ENCODE assay signal across 10 cellular contexts in the genomic region with DNA sequence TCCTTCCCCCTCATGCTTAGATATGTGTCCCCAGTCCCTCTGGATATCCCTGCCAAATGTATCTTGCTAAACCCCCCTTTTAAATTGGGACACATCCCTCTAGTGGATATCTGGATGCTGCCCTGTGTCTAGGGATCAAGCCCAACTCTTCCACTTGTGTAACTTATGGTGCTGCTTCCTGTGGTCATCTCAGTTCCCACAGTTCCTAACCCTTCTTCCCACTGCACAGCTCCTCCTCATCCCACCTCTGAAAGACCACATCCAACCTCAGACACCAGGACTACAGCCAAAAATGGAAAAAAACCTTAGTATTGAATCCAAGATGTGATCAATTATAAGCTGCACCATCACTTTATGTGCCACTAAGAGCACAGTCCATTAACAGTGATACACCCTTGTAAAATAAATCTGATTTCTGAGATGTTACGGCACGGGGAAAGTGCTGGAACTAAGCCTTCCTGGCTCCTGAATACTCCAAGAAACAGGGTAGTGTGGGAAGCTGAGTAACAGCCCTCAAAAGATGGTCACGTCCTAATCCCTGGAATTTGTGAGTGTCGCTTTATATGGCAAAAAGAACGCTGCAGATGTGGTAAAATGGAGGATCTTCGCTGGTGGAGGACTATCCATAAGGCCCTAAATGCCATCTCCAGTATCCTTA. TPM values are rescaled to one million over a fixed set of nuclear protein-coding genes. Genes with fewer than 3 reads are reported as not detected.
DNase-seq lines count a peak whose midpoint lies in the region; ATAC-seq and TF ChIP-seq lines count a peak whose summit lies in the region.
"Had no signal": no experiment of that assay in that cellular context is flagged by ENCODE, and none has a peak within 500 bp of the region (broad histone marks: within the 10 kb centered on the region; RNA-seq: fewer than 3 reads in every experiment).

No MANE protein-coding gene starts in this region.

- H3K9ac ChIP-seq in stomach smooth muscle (ENCODE audit: low read length in 2 of 2) = peak overlapping the region in 1 of 2 donors; percentile 29

- TF ChIP-seq CTCF in activated CD8-positive, alpha-beta T cell treated with anti-CD3 and anti-CD28 coated beads for 36 hours (IDR thresholded peaks at IDR 0.05) = no peak
- TF ChIP-seq CTCF in ovary (IDR thresholded peaks at IDR 0.05) = no peak

- H3K4me3 ChIP-seq in stomach smooth muscle (ENCODE audit: low read length in 2 of 2) (peak overlapping the region; percentile 8 to 21), HAP-1 (no peak overlapping the region), ovary (no peak overlapping the region)

- H3K36me3 ChIP-seq in stomach smooth muscle (ENCODE audit: control insufficient read depth in 2 of 2, insufficient read depth in 2 of 2, low read length in 2 of 2) = no peaks in the 10 kb centered on the region
- no peaks in the 10 kb centered on the region for H3K36me3 ChIP-seq in HAP-1 (replicated peaks)
- no peaks in the 10 kb centered on the region for H3K36me3 ChIP-seq in ovary

- H3K27me3 ChIP-seq in stomach smooth muscle (ENCODE audit: control insufficient read depth in 1 of 2, insufficient read depth in 2 of 2, low read length in 2 of 2) (no peaks in the 10 kb centered on the region), HAP-1 (ENCODE audit: low read depth) (no peaks in the 10 kb centered on the region), ovary (no peaks in the 10 kb centered on the region)

- H3K9me3 Mint-ChIP-seq in T-helper 1 cell treated with Interleukin-12 subunit alpha and Interleukin-12 subunit beta and Interleukin-4 antibody, amounts not matched to agents 30 μg/mL and 1 μg/mL, for 36 hours = no peaks in the 10 kb centered on the region
- no peaks in the 10 kb centered on the region for H3K9me3 Mint-ChIP-seq in activated CD8-positive, alpha-beta T cell treated with anti-CD3 and anti-CD28 coated beads for 36 hours
- H3K9me3 Mint-ChIP-seq in immature natural killer cell = no peaks in the 10 kb centered on the region

- CTCF ChIA-PET in activated CD8-positive, alpha-beta T cell treated with anti-CD3 and anti-CD28 coated beads for 36 hours (lab: Charles Lee) = interaction anchor here (1.3 to 1.8 kb wide), 2 partner anchors 9 to 11 kb away, joined by 3 read pairs; no protein-coding TSS in a partner anchor

- WGBS in ovary, 3 donors = 84 to 89% (median 88%) methylated on average over 6 of the region's 6 CpGs

- peak overlapping the region; percentile 63 for H3K4me3 Mint-ChIP-seq in T-helper 1 cell treated with Interleukin-12 subunit alpha and Interleukin-12 subunit beta and Interleukin-4 antibody, amounts not matched to agents 30 μg/mL and 1 μg/mL, for 36 hours
- H3K4me3 Mint-ChIP-seq in activated CD8-positive, alpha-beta T cell treated with anti-CD3 and anti-CD28 coated beads for 36 hours = peak overlapping the region; percentile 46
- H3K4me3 Mint-ChIP-seq in immature natural killer cell = peak overlapping the region; percentile 51 to 87 (median 82)

- no peak for ATAC-seq in activated CD8-positive, alpha-beta T cell treated with anti-CD3 and anti-CD28 coated beads for 36 hours

- peaks cover 89% of the 10 kb centered on the region for H3K4me1 Mint-ChIP-seq in T-helper 1 cell treated with Interleukin-12 subunit alpha and Interleukin-12 subunit beta and Interleukin-4 antibody, amounts not matched to agents 30 μg/mL and 1 μg/mL, for 36 hours (ENCODE audit: low read depth)
- peaks cover 97% of the 10 kb centered on the region for H3K4me1 Mint-ChIP-seq in activated CD8-positive, alpha-beta T cell treated with anti-CD3 and anti-CD28 coated beads for 36 hours (ENCODE audit: low read depth)
- peaks cover 96 to 100% of the 10 kb centered on the region in 2 donors for H3K4me1 Mint-ChIP-seq in immature natural killer cell

- H3K27ac Mint-ChIP-seq in T-helper 1 cell treated with Interleukin-12 subunit alpha and Interleukin-12 subunit beta and Interleukin-4 antibody, amounts not matched to agents 30 μg/mL and 1 μg/mL, for 36 hours = peak overlapping the region; percentile 98
- peak overlapping the region; percentile 98 for H3K27ac Mint-ChIP-seq in activated CD8-positive, alpha-beta T cell treated with anti-CD3 and anti-CD28 coated beads for 36 hours
- H3K27ac Mint-ChIP-seq in immature natural killer cell = peak overlapping the region; percentile 97 to 100 (median 98)

- no peaks in the 10 kb centered on the region for H3K27me3 Mint-ChIP-seq in T-helper 1 cell treated with Interleukin-12 subunit alpha and Interleukin-12 subunit beta and Interleukin-4 antibody, amounts not matched to agents 30 μg/mL and 1 μg/mL, for 36 hours (ENCODE audit: low read depth)
- H3K27me3 Mint-ChIP-seq in activated CD8-positive, alpha-beta T cell treated with anti-CD3 and anti-CD28 coated beads for 36 hours = no peaks in the 10 kb centered on the region
- peaks cover 8 to 54% (median 31%) of the 10 kb centered on the region in 3 donors for H3K27me3 Mint-ChIP-seq in immature natural killer cell (ENCODE audit: low read depth in 3 of 3)

- DNase-seq in T-helper 1 cell (no peak), immature natural killer cell (no peak), NAMALWA (ENCODE audit: low spot score) (no peak), HAP-1 (ENCODE audit: low spot score in 2 of 2) (no peak), ovary (no peak)
- no peak for DNase-seq in activated CD8-positive, alpha-beta T cell treated with anti-CD3 and anti-CD28 coated beads for 36 hours
- DNase-seq: activated CD4-positive, alpha-beta T cell treated with anti-CD3 and anti-CD28 coated beads for 48 hours; effector CD4-positive, alpha-beta T cell had no signal

- H3K4me1 ChIP-seq in stomach smooth muscle (ENCODE audit: control insufficient read depth, insufficient read depth, low read length) = peaks cover 49% of the 10 kb centered on the region
- H3K4me1 ChIP-seq in HAP-1 = peaks cover 20% of the 10 kb centered on the region
- H3K4me1 ChIP-seq in ovary (ENCODE audit: insufficient read depth) = peaks cover 39% of the 10 kb centered on the region

- TF ChIP-seq EP300 in ovary (IDR thresholded peaks at IDR 0.05) = no peak

- H3K27ac ChIP-seq in stomach smooth muscle (ENCODE audit: low read length) = peak overlapping the region; percentile 98
- peak overlapping the region in 1 of 2 donors; percentile 49 for H3K27ac ChIP-seq in ovary

- H3K36me3 Mint-ChIP-seq in T-helper 1 cell treated with Interleukin-12 subunit alpha and Interleukin-12 subunit beta and Interleukin-4 antibody, amounts not matched to agents 30 μg/mL and 1 μg/mL, for 36 hours (ENCODE audit: low read depth) = peaks cover 22% of the 10 kb centered on the region
- H3K36me3 Mint-ChIP-seq in activated CD8-positive, alpha-beta T cell treated with anti-CD3 and anti-CD28 coated beads for 36 hours (ENCODE audit: low read depth) = peaks cover 35% of the 10 kb centered on the region
- peaks cover 8 to 17% (median 13%) of the 10 kb centered on the region in 3 donors for H3K36me3 Mint-ChIP-seq in immature natural killer cell

- POLR2A ChIA-PET in activated CD8-positive, alpha-beta T cell treated with anti-CD3 and anti-CD28 coated beads for 36 hours (lab: Charles Lee) = interaction anchor here (1.2 to 2.1 kb wide), 2 partner anchors 8 to 15 kb away, joined by 3 to 11 read pairs; no protein-coding TSS in a partner anchor

- H3K9me3 ChIP-seq in stomach smooth muscle (ENCODE audit: control insufficient read depth in 2 of 2, low read length in 2 of 2) (no peaks in the 10 kb centered on the region), HAP-1 (no peaks in the 10 kb centered on the region), ovary (no peaks in the 10 kb centered on the region)

- intact Hi-C loops in activated CD8-positive, alpha-beta T cell treated with anti-CD3 and anti-CD28 coated beads for 36 hours (cut with micrococcal nuclease) = loop anchor here (5.0 kb wide), 1 partner anchor 113 kb away; a partner anchor contains a TSS
- intact Hi-C loops in ovary (cut with DNase I) = loop anchor here in 2 of 4 donors (2.0 to 10.0 kb wide), 2 partner anchors 15 to 81 kb away; no protein-coding TSS in a partner anchor

- in situ Hi-C loops in HAP-1 (cut with MboI; ENCODE audit: low sequenced_read_pairs) = no loop called here

- TF ChIP-seq POLR2A in ovary (IDR thresholded peaks at IDR 0.05) = no peak

RNA-seq across cellular contexts. Expression of a gene that starts 13.7 kb away (rescaled TPM):
- 10 to 100 TPM; 55.5 to 56.6 TPM for total RNA-seq in activated CD8-positive, alpha-beta T cell treated with anti-CD3 and anti-CD28 coated beads for 36 hours
- polyA plus RNA-seq in immature natural killer cell (10 to 100 TPM; 70.1 to 95.7 (median 84.0) TPM), ovary (10 to 100 TPM; 42.7 to 83.0 TPM)
- 100 to 1,000 TPM in 3 of 7 donors, 10 to 100 TPM in 4; 72.8 to 147 (median 95.9) TPM for total RNA-seq in ovary

RNA-seq across cellular contexts. Expression of a gene that starts 40.8 kb away (rescaled TPM):
- total RNA-seq in activated CD8-positive, alpha-beta T cell treated with anti-CD3 and anti-CD28 coated beads for 36 hours = 10 to 100 TPM; 14.8 to 17.0 TPM
- polyA plus RNA-seq in immature natural killer cell = 10 to 100 TPM in 2 of 3 donors, 1 to 10 TPM in 1; 2.8 to 29.8 (median 28.7) TPM
- total RNA-seq in ovary = 10 to 100 TPM; 17.8 to 24.1 (median 22.9) TPM
- polyA plus RNA-seq in ovary = 10 to 100 TPM; 13.4 to 15.5 TPM

Comparison
In these comparisons a context has a peak if more than half of its experiments do, and no peak if none do; other contexts are left out.
1. H3K4me3 ChIP-seq: peak in stomach smooth muscle (2 of 2); none in HAP-1 (single experiment) and ovary (single experiment).
2. Peak in every context shown above with its lines, with median percentiles within 50 percentile points of each other: H3K27ac Mint-ChIP-seq and H3K4me3 Mint-ChIP-seq.